In the genomic region with DNA sequence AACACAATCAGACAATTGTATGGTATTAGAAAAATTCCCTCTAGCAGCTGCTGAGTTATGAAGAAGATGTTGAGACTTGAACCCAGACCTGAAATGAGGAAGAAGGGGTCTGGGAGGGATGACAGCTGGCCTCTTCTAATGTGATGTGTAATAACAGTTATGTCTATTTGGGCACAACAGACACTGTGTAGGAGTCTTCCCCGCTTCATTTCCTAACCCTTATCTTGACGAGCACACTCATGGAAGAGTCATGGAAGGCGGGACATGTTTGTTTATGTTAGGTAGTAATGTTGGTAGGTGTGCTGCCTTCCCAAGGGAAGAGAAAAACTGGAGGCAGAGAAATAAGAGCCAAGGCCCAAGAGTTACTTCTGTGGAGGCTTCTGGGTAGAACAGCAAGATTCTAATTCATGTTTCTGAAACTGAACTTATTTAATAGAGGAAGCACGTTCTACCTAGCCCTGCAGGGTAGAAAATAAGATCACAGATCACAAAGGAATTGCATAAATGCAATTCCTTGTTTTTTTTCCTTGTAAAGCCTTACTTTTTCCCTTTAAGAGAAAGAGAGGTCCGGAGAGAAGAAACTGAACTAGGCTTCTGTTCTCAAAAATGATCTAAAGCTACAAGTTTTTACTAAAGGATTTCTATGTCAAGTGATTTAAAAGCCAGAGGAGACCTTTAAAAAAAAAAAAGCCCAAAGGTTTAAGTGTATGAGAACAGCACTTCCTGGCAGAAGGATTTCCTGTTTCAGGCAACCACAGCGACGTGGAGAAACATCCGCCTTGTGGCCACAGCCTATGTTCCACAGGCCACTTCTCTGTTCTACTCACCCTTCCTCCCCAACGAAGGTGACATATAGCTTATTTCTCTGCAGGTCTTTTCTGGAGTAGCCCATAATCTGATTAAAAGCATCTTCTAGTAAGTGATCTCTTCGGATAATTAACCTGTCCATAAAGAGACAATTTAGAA, we compare ENCODE assay signal across 8 cellular contexts.
DNase-seq lines count a peak whose midpoint lies in the region; ATAC-seq and TF ChIP-seq lines count a peak whose summit lies in the region.

No MANE protein-coding gene starts in this region.

- H3K27ac ChIP-seq in Panc1 (ENCODE audit: low read length) = no peak overlapping the region

- CTCF ChIA-PET in Panc1 (lab: Charles Lee) = no interaction called here

- no peak overlapping the region for H3K4me3 ChIP-seq in Panc1 (ENCODE audit: low read depth in 2 of 2, low read length in 2 of 2)

- H3K9me3 ChIP-seq in Panc1 (ENCODE audit: control insufficient read depth, insufficient read depth, low read depth, low read length) = no peaks in the 10 kb centered on the region

- no peaks in the 10 kb centered on the region for H3K36me3 ChIP-seq in Panc1 (ENCODE audit: control insufficient read depth, insufficient read depth, low read length)

- ATAC-seq in GM18867 (IDR thresholded peaks at IDR 0.05; ENCODE audit: unreplicated experiment) (peak; percentile 78), HG02981 (IDR thresholded peaks at IDR 0.05; ENCODE audit: unreplicated experiment) (peak; percentile 69), Panc1 (peak; percentile 88), Right ventricle myocardium inferior (peak; percentile 79)

- no peaks in the 10 kb centered on the region for H3K4me1 ChIP-seq in Panc1 (ENCODE audit: control insufficient read depth, insufficient read depth, low read length)

- intact Hi-C loops in Panc1 (cut with micrococcal nuclease; ENCODE audit: unreplicated experiment) (no loop called here), Right ventricle myocardium inferior (cut with DNase I) (no loop called here)

- TF ChIP-seq CTCF in Panc1 (IDR thresholded peaks at IDR 0.05) = no peak

- no peaks in the 10 kb centered on the region for H3K27me3 ChIP-seq in Panc1 (ENCODE audit: control insufficient read depth, insufficient read depth, low read length)

- POLR2A ChIA-PET in Panc1 (lab: Charles Lee) = no interaction called here

- BruUV-seq in Panc1 (replicated peaks; lab: Mats Ljungman, UMichigan) = no TSS peak

- DNase-seq in Panc1 (ENCODE audit: low read depth, low spot score) = no peak
- DNase-seq in activated T-helper 1 cell treated with Interleukin-2 at 50 U/mL for 16 hours (ENCODE audit: low read depth) = peak; percentile 65
- DNase-seq in Right ventricle myocardium inferior (ENCODE audit: missing footprints) = peak; percentile 86
- DNase-seq in stimulated activated CD4-positive, alpha-beta T cell treated with anti-CD3 and anti-CD28 coated beads, Interleukin-12 subunit alpha, Interleukin-12 subunit beta, amount 100 ng/mL, for 4 hours = peak; percentile 40
- no peak for DNase-seq in cortex of kidney (lab: John Stamatoyannopoulos, UW)
- DNase-seq in NCI-H2081 treated with DMSO at 0.1 percent for 48 hours (lab: John Stamatoyannopoulos, UW) = no peak

- in situ Hi-C loops in Panc1 (cut with HindIII; ENCODE audit: low pct_unique_long_range_greater_than_20kb, low sequenced_read_pairs) = no loop called here

Comparison
In these comparisons a context has a peak if more than half of its experiments do, and no peak if none do; other contexts are left out.
1. DNase-seq: peak in activated T-helper 1 cell treated with Interleukin-2 at 50 U/mL for 16 hours (single experiment), Right ventricle myocardium inferior (single experiment) and stimulated activated CD4-positive, alpha-beta T cell treated with anti-CD3 and anti-CD28 coated beads, Interleukin-12 subunit alpha, Interleukin-12 subunit beta, amount 100 ng/mL, for 4 hours (single experiment); none in Panc1 (single experiment), cortex of kidney (single experiment) and NCI-H2081 treated with DMSO at 0.1 percent for 48 hours (single experiment).
2. Peak in every context shown above with its lines, with median percentiles within 50 percentile points of each other: ATAC-seq.